In genomic region chr20:50237349-50237748, GRCh38 we compare ENCODE assay signal across 1 cellular context.
TF ChIP-seq lines count a peak whose summit lies in the region.

No MANE protein-coding gene starts in this region.

TF ChIP-seq in HepG2, 621 proteins besides CTCF, POLR2A, EP300 and RAD21 (continued from another document and continues in another):
- no peak for TF ChIP-seq CBX2 (IDR thresholded peaks at IDR 0.05; ENCODE audit: low read depth, low read length)
- TF ChIP-seq CBX2 (CRISPR knock-in tag; IDR thresholded peaks at IDR 0.05; ENCODE audit: low read depth) = no peak
- no peak for TF ChIP-seq TOPORS (CRISPR knock-in tag; IDR thresholded peaks at IDR 0.05)
- TF ChIP-seq ZNF317 (CRISPR knock-in tag; IDR thresholded peaks at IDR 0.05) = no peak
- TF ChIP-seq, protein P1, sequence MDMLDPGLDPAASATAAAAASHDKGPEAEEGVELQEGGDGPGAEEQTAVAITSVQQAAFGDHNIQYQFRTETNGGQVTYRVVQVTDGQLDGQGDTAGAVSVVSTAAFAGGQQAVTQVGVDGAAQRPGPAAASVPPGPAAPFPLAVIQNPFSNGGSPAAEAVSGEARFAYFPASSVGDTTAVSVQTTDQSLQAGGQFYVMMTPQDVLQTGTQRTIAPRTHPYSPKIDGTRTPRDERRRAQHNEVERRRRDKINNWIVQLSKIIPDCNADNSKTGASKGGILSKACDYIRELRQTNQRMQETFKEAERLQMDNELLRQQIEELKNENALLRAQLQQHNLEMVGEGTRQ (IDR thresholded peaks at IDR 0.05; ENCODE audit: low read depth, low read length) = no peak
- TF ChIP-seq, protein P1 (CRISPR knock-in tag; IDR thresholded peaks at IDR 0.05; ENCODE audit: borderline replicate concordance) = no peak
- TF ChIP-seq ZNF180 (CRISPR knock-in tag; IDR thresholded peaks at IDR 0.05; ENCODE audit: borderline replicate concordance, low read depth) = no peak
- TF ChIP-seq ZNF30 (CRISPR knock-in tag; IDR thresholded peaks at IDR 0.05) = no peak
- 0 out of 2 replicates have a peak, but pooled peaks have one; percentile 29 for TF ChIP-seq HIVEP1 (CRISPR knock-in tag; IDR thresholded peaks at IDR 0.05)
- TF ChIP-seq ELF1 (CRISPR knock-in tag; IDR thresholded peaks at IDR 0.05) = peak; percentile 72; the same call in 1 of the 2 replicates
- TF ChIP-seq, protein P2, sequence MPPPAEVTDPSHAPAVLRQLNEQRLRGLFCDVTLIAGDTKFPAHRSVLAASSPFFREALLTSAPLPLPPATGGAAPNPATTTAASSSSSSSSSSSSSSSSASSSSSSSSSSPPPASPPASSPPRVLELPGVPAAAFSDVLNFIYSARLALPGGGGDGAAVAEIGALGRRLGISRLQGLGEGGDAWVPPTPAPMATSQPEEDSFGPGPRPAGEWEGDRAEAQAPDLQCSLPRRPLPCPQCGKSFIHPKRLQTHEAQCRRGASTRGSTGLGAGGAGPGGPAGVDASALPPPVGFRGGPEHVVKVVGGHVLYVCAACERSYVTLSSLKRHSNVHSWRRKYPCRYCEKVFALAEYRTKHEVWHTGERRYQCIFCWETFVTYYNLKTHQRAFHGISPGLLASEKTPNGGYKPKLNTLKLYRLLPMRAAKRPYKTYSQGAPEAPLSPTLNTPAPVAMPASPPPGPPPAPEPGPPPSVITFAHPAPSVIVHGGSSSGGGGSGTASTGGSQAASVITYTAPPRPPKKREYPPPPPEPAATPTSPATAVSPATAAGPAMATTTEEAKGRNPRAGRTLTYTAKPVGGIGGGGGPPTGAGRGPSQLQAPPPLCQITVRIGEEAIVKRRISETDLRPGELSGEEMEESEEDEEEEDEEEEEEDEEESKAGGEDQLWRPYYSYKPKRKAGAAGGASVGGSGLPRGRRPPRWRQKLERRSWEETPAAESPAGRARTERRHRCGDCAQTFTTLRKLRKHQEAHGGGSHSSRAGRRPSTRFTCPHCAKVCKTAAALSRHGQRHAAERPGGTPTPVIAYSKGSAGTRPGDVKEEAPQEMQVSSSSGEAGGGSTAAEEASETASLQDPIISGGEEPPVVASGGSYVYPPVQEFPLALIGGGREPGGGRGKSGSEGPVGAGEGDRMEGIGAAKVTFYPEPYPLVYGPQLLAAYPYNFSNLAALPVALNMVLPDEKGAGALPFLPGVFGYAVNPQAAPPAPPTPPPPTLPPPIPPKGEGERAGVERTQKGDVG (CRISPR knock-in tag; IDR thresholded peaks at IDR 0.05; ENCODE audit: borderline replicate concordance) = 0 out of 2 replicates have a peak, but pooled peaks have one; percentile 23
- TF ChIP-seq, protein P3, sequence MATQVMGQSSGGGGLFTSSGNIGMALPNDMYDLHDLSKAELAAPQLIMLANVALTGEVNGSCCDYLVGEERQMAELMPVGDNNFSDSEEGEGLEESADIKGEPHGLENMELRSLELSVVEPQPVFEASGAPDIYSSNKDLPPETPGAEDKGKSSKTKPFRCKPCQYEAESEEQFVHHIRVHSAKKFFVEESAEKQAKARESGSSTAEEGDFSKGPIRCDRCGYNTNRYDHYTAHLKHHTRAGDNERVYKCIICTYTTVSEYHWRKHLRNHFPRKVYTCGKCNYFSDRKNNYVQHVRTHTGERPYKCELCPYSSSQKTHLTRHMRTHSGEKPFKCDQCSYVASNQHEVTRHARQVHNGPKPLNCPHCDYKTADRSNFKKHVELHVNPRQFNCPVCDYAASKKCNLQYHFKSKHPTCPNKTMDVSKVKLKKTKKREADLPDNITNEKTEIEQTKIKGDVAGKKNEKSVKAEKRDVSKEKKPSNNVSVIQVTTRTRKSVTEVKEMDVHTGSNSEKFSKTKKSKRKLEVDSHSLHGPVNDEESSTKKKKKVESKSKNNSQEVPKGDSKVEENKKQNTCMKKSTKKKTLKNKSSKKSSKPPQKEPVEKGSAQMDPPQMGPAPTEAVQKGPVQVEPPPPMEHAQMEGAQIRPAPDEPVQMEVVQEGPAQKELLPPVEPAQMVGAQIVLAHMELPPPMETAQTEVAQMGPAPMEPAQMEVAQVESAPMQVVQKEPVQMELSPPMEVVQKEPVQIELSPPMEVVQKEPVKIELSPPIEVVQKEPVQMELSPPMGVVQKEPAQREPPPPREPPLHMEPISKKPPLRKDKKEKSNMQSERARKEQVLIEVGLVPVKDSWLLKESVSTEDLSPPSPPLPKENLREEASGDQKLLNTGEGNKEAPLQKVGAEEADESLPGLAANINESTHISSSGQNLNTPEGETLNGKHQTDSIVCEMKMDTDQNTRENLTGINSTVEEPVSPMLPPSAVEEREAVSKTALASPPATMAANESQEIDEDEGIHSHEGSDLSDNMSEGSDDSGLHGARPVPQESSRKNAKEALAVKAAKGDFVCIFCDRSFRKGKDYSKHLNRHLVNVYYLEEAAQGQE (IDR thresholded peaks at IDR 0.05; ENCODE audit: borderline replicate concordance in 1 of 2, low read depth in 1 of 2, low read length in 2 of 2) = no peak
- TF ChIP-seq PCBP2 (optimal IDR thresholded peaks at IDR 0.05; ENCODE audit: low read depth, low read length, poor library complexity, severe bottlenecking) = no peak
- TF ChIP-seq LRRFIP1 (CRISPR knock-in tag; conservative IDR thresholded peaks at IDR 0.05) = no peak
- TF ChIP-seq, protein P4, sequence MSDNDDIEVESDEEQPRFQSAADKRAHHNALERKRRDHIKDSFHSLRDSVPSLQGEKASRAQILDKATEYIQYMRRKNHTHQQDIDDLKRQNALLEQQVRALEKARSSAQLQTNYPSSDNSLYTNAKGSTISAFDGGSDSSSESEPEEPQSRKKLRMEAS (IDR thresholded peaks at IDR 0.05) = no peak
- TF ChIP-seq TBP (CRISPR knock-in tag; IDR thresholded peaks at IDR 0.05) = no peak
- no peak for TF ChIP-seq ZNF770 (CRISPR knock-in tag; IDR thresholded peaks at IDR 0.05)
- no peak for TF ChIP-seq ATF7-NPFF (CRISPR knock-in tag; IDR thresholded peaks at IDR 0.05; ENCODE audit: low read depth)
- TF ChIP-seq, protein P5, sequence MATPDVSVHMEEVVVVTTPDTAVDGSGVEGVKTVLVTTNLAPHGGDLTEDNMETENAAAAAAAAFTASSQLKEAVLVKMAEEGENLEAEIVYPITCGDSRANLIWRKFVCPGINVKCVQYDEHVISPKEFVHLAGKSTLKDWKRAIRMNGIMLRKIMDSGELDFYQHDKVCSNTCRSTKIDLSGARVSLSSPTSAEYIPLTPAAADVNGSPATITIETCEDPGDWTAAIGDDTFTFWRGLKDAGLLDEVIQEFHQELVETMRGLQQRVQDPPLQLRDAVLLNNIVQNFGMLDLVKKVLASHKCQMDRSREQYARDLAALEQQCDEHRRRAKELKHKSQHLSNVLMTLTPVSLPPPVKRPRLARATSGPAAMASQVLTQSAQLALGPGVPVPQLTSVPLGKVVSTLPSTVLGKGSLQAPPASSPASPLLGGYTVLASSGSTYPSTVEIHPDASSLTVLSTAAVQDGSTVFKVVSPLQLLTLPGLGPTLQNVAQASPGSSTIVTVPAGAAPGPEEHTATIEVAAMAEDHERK (CRISPR knock-in tag; IDR thresholded peaks at IDR 0.05; ENCODE audit: low read depth) = no peak
- no peak for TF ChIP-seq NFE2L2 (IDR thresholded peaks at IDR 0.05; ENCODE audit: low read length)
- TF ChIP-seq NFATC3 (CRISPR knock-in tag; IDR thresholded peaks at IDR 0.05) = no peak
- TF ChIP-seq SRF (IDR thresholded peaks at IDR 0.05; ENCODE audit: low read depth, low read length) = no peak
- no peak for TF ChIP-seq HDAC6 (IDR thresholded peaks at IDR 0.05; ENCODE audit: low read depth, low read length)
- no peak for TF ChIP-seq ATF7 (IDR thresholded peaks at IDR 0.05)
- TF ChIP-seq ATF7 (CRISPR knock-in tag; IDR thresholded peaks at IDR 0.05) = no peak
- TF ChIP-seq, protein P6, sequence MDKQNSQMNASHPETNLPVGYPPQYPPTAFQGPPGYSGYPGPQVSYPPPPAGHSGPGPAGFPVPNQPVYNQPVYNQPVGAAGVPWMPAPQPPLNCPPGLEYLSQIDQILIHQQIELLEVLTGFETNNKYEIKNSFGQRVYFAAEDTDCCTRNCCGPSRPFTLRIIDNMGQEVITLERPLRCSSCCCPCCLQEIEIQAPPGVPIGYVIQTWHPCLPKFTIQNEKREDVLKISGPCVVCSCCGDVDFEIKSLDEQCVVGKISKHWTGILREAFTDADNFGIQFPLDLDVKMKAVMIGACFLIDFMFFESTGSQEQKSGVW (CRISPR knock-in tag; IDR thresholded peaks at IDR 0.05; ENCODE audit: borderline replicate concordance) = no peak
- no peak for TF ChIP-seq PHB2 (IDR thresholded peaks at IDR 0.05; ENCODE audit: partially characterized antibody)
- TF ChIP-seq SALL1 (CRISPR knock-in tag; IDR thresholded peaks at IDR 0.05) = peak; percentile 55; the same call in 1 of the 2 replicates
- TF ChIP-seq ZNF354B (CRISPR knock-in tag; IDR thresholded peaks at IDR 0.05) = no peak
- no peak for TF ChIP-seq TFDP2 (CRISPR knock-in tag; IDR thresholded peaks at IDR 0.05)
- no peak for TF ChIP-seq ZNF569 (CRISPR knock-in tag; IDR thresholded peaks at IDR 0.05; ENCODE audit: borderline replicate concordance)
- TF ChIP-seq, protein P7, sequence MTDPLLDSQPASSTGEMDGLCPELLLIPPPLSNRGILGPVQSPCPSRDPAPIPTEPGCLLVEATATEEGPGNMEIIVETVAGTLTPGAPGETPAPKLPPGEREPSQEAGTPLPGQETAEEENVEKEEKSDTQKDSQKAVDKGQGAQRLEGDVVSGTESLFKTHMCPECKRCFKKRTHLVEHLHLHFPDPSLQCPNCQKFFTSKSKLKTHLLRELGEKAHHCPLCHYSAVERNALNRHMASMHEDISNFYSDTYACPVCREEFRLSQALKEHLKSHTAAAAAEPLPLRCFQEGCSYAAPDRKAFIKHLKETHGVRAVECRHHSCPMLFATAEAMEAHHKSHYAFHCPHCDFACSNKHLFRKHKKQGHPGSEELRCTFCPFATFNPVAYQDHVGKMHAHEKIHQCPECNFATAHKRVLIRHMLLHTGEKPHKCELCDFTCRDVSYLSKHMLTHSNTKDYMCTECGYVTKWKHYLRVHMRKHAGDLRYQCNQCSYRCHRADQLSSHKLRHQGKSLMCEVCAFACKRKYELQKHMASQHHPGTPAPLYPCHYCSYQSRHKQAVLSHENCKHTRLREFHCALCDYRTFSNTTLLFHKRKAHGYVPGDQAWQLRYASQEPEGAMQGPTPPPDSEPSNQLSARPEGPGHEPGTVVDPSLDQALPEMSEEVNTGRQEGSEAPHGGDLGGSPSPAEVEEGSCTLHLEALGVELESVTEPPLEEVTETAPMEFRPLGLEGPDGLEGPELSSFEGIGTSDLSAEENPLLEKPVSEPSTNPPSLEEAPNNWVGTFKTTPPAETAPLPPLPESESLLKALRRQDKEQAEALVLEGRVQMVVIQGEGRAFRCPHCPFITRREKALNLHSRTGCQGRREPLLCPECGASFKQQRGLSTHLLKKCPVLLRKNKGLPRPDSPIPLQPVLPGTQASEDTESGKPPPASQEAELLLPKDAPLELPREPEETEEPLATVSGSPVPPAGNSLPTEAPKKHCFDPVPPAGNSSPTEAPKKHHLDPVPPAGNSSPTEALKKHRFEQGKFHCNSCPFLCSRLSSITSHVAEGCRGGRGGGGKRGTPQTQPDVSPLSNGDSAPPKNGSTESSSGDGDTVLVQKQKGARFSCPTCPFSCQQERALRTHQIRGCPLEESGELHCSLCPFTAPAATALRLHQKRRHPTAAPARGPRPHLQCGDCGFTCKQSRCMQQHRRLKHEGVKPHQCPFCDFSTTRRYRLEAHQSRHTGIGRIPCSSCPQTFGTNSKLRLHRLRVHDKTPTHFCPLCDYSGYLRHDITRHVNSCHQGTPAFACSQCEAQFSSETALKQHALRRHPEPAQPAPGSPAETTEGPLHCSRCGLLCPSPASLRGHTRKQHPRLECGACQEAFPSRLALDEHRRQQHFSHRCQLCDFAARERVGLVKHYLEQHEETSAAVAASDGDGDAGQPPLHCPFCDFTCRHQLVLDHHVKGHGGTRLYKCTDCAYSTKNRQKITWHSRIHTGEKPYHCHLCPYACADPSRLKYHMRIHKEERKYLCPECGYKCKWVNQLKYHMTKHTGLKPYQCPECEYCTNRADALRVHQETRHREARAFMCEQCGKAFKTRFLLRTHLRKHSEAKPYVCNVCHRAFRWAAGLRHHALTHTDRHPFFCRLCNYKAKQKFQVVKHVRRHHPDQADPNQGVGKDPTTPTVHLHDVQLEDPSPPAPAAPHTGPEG (CRISPR knock-in tag; IDR thresholded peaks at IDR 0.05) = no peak
- TF ChIP-seq ZNF670 (CRISPR knock-in tag; IDR thresholded peaks at IDR 0.05; ENCODE audit: borderline replicate concordance) = no peak
- no peak for TF ChIP-seq IRX3 (CRISPR knock-in tag; IDR thresholded peaks at IDR 0.05; ENCODE audit: borderline replicate concordance, low read depth)
